ENCODE assay signal across 8 cellular contexts in genomic region chr5:139696167-139696893, GRCh38. TPM values are rescaled to one million over a fixed set of nuclear protein-coding genes. Genes with fewer than 3 reads are reported as not detected.
DNase-seq lines count a peak whose midpoint lies in the region; ATAC-seq and TF ChIP-seq lines count a peak whose summit lies in the region.

No MANE protein-coding gene starts in this region.

- TF ChIP-seq CTCF in Caco-2 (IDR thresholded peaks at IDR 0.05; ENCODE audit: insufficient read depth in 1 of 2, low read depth in 1 of 2, low read length in 1 of 2, severe bottlenecking in 1 of 2, unreplicated experiment in 1 of 2) (no peak), fibroblast of lung (conservative IDR thresholded peaks at IDR 0.05 in 1 of 2, IDR thresholded peaks at IDR 0.05 in 1 of 2; ENCODE audit: low read depth in 1 of 2, low read length in 2 of 2) (no peak)

- intact Hi-C loops in Caco-2 (cut with micrococcal nuclease; ENCODE audit: unreplicated experiment): no loop called here

- H3K9me3 ChIP-seq in Caco-2 (no peaks in the 10 kb centered on the region), SJSA1 (replicated peaks) (no peaks in the 10 kb centered on the region), fibroblast of lung (ENCODE audit: control insufficient read depth, insufficient read depth, low read depth, low read length) (no peaks in the 10 kb centered on the region)

- H2AFZ ChIP-seq in fibroblast of lung (ENCODE audit: low read length): no peak overlapping the region

- H3K36me3 ChIP-seq in Caco-2 (ENCODE audit: control insufficient read depth, insufficient read depth, low read length) (no peaks in the 10 kb centered on the region), SJSA1 (no peaks in the 10 kb centered on the region), fibroblast of lung (ENCODE audit: control insufficient read depth, insufficient read depth, low read length) (no peaks in the 10 kb centered on the region), rectal smooth muscle tissue (ENCODE audit: control insufficient read depth, insufficient read depth, low read length) (no peaks in the 10 kb centered on the region)

- no peaks in the 10 kb centered on the region for H3K79me2 ChIP-seq in fibroblast of lung (ENCODE audit: control insufficient read depth, insufficient read depth, low read length)

- H3K27ac ChIP-seq in SJSA1: peak overlapping the region; percentile 99
- peak overlapping the region; percentile 77 for H3K27ac ChIP-seq in fibroblast of lung (ENCODE audit: insufficient read depth, low read length)
- peak overlapping the region; percentile 84 for H3K27ac ChIP-seq in rectal smooth muscle tissue (ENCODE audit: low read depth, low read length)

- H3K9ac ChIP-seq in fibroblast of lung (ENCODE audit: insufficient read depth, low read length) (peak overlapping the region; percentile 80), rectal smooth muscle tissue (ENCODE audit: low read length) (no peak overlapping the region)

- H3K27me3 ChIP-seq in Caco-2 (replicated peaks; ENCODE audit: control insufficient read depth, insufficient read depth, low read length) (no peaks in the 10 kb centered on the region), SJSA1 (replicated peaks) (no peaks in the 10 kb centered on the region), fibroblast of lung (ENCODE audit: control insufficient read depth, insufficient read depth, low read length) (no peaks in the 10 kb centered on the region), rectal smooth muscle tissue (ENCODE audit: control insufficient read depth, insufficient read depth, low read length) (no peaks in the 10 kb centered on the region)

- CTCF ChIA-PET in Caco-2 (lab: Charles Lee): interaction anchor here (0.7 to 0.9 kb wide), 2 partner anchors 63 to 64 kb away, joined by 3 to 5 read pairs; no protein-coding TSS in a partner anchor

- peaks cover 57% of the 10 kb centered on the region for H3K4me1 ChIP-seq in Caco-2
- peaks cover 53% of the 10 kb centered on the region for H3K4me1 ChIP-seq in SJSA1 (replicated peaks)
- H3K4me1 ChIP-seq in fibroblast of lung (ENCODE audit: control insufficient read depth, extremely low read depth, insufficient read depth, low read length): peaks cover 18% of the 10 kb centered on the region
- peaks cover 16% of the 10 kb centered on the region for H3K4me1 ChIP-seq in rectal smooth muscle tissue (ENCODE audit: control insufficient read depth, insufficient read depth, low read length)

- no peaks in the 10 kb centered on the region for H3K27me3 Mint-ChIP-seq in Caco-2 (ENCODE audit: insufficient read depth, unreplicated experiment)

- no peak for ATAC-seq in GM18867 (IDR thresholded peaks at IDR 0.05; ENCODE audit: unreplicated experiment)

- peaks cover 10% of the 10 kb centered on the region for H3K4me1 Mint-ChIP-seq in Caco-2 (ENCODE audit: low read depth, unreplicated experiment)

- H4K20me1 ChIP-seq in fibroblast of lung (ENCODE audit: control insufficient read depth, extremely low read depth, insufficient read depth, low read length): no peaks in the 10 kb centered on the region

- H3K4me2 ChIP-seq in fibroblast of lung (ENCODE audit: extremely low read depth, insufficient read depth, low read length): peak overlapping the region; percentile 40

- H3K27ac Mint-ChIP-seq in Caco-2 (ENCODE audit: unreplicated experiment): peak overlapping the region; percentile 85

- TSS peak; percentile 24 for BruUV-seq in Caco-2 (replicated peaks; lab: Mats Ljungman, UMichigan)

- H3K4me3 Mint-ChIP-seq in Caco-2 (ENCODE audit: unreplicated experiment): peak overlapping the region; percentile 73

- peaks cover 39% of the 10 kb centered on the region for H3K36me3 Mint-ChIP-seq in Caco-2 (ENCODE audit: insufficient read depth, unreplicated experiment)

- H3K9me3 Mint-ChIP-seq in Caco-2 (ENCODE audit: unreplicated experiment): no peaks in the 10 kb centered on the region

- DNase-seq in Caco-2 (no peak), SJSA1 (ENCODE audit: low read depth in 1 of 2, low spot score in 2 of 2) (no peak), fibroblast of lung (ENCODE audit: low read depth in 2 of 2) (peak in 1 of 2 donors; percentile 11), NCI-H2196 treated with DMSO at 0.1 percent for 48 hours (lab: John Stamatoyannopoulos, UW; ENCODE audit: unreplicated experiment) (no peak), amniotic stem cell (lab: John Stamatoyannopoulos, UW) (no peak), NCI-H2227 treated with DMSO at 0.1 percent for 48 hours (lab: John Stamatoyannopoulos, UW) (no peak)

- H3K4me3 ChIP-seq in Caco-2 (ENCODE audit: low read depth, low read length) (peak overlapping the region; percentile 53), SJSA1 (peak overlapping the region; percentile 33), fibroblast of lung (replicated peaks in 1 of 4; ENCODE audit: control extremely low read depth in 1 of 4, insufficient read depth in 1 of 4, low read depth in 3 of 4, low read length in 4 of 4) (peak overlapping the region in 1 of 4 experiments; percentile 50), rectal smooth muscle tissue (ENCODE audit: low read length) (peak overlapping the region; percentile 44)

- POLR2A ChIA-PET in Caco-2 (lab: Charles Lee): interaction anchor here (0.5 to 1.7 kb wide), 4 partner anchors 11 to 342 kb away, joined by 3 to 12 read pairs (median 4); partner anchors contain the start of gene CXXC5

RNA-seq across cellular contexts. Expression of gene CXXC5, which starts 48.2 kb away (rescaled TPM):
- 79.5 and 92.3 TPM in 2 replicates for total RNA-seq in Caco-2 (2022)
- total RNA-seq in SJSA1 (2014; rRNA removed; shearing (Covaris generic)): 101 and 114 TPM in 2 replicates
- 29.0 and 43.9 TPM in 2 replicates for total RNA-seq in fibroblast of lung
- 15.8 and 18.6 TPM in 2 replicates for polyA plus RNA-seq in fibroblast of lung
- polyA plus RNA-seq in fibroblast of lung (2012): 17.6 and 19.7 TPM in 2 replicates
- 8.7 and 22.1 TPM in 2 replicates for polyA minus RNA-seq in fibroblast of lung (ENCODE audit: low replicate concordance)
